Comparison of ENCODE assay signal across 1 cellular context in genomic region chr22:37281195-37281594, GRCh38.
TF ChIP-seq lines count a peak whose summit lies in the region.

No MANE protein-coding gene starts in this region.

TF ChIP-seq in H1, 55 proteins besides CTCF, POLR2A, EP300 and RAD21:
- TF ChIP-seq TAF7 (optimal IDR thresholded peaks at IDR 0.05; ENCODE audit: borderline replicate concordance, low read depth, low read length) (no peak), CHD1 (IDR thresholded peaks at IDR 0.05; ENCODE audit: low read depth, low read length) (no peak)
TF ChIP-seq in H1: peak in this region for 0.
